ENCODE assay signal across 9 cellular contexts in genomic region chr16:70715113-70715711, GRCh38. TPM values are rescaled to one million over a fixed set of nuclear protein-coding genes. Genes with fewer than 3 reads are reported as not detected.
A peak's percentile ranks its signal among the peaks of the same experiment; 100 is the strongest.
DNase-seq lines count a peak whose midpoint lies in the region; ATAC-seq and TF ChIP-seq lines count a peak whose summit lies in the region.
"Had no signal": no experiment of that assay in that cellular context is flagged by ENCODE, and none has a peak within 500 bp of the region (broad histone marks: within the 10 kb centered on the region; RNA-seq: fewer than 3 reads in every experiment).

No MANE protein-coding gene starts in this region.

- H2AFZ ChIP-seq in smooth muscle cell (ENCODE audit: low read depth), result no peak overlapping the region

- H4K20me1 ChIP-seq in smooth muscle cell (ENCODE audit: low read depth), result no peaks in the 10 kb centered on the region

- no peak overlapping the region for H3K9ac ChIP-seq in smooth muscle cell (ENCODE audit: low read depth)

- peak in 1 of 2 donors; percentile 24 for TF ChIP-seq CTCF in right atrium auricular region (IDR thresholded peaks at IDR 0.05)
- TF ChIP-seq CTCF in smooth muscle cell (IDR thresholded peaks at IDR 0.05; ENCODE audit: borderline replicate concordance, insufficient read depth, poor library complexity, severe bottlenecking), result no peak

- no peaks in the 10 kb centered on the region for H3K36me3 ChIP-seq in right atrium auricular region
- no peaks in the 10 kb centered on the region for H3K36me3 ChIP-seq in smooth muscle cell (ENCODE audit: low read depth)

- H3K4me1 ChIP-seq in right atrium auricular region, result peaks cover 0 to 22% of the 10 kb centered on the region in 2 donors
- peaks cover 19% of the 10 kb centered on the region for H3K4me1 ChIP-seq in smooth muscle cell (ENCODE audit: low read depth)

- H3K4me3 ChIP-seq in right atrium auricular region (no peak overlapping the region), smooth muscle cell (no peak overlapping the region)

- DNase-seq in HPDE6-E6E7 (ENCODE audit: extremely low spot score), result peak; percentile 100
- peak; percentile 99 for DNase-seq in amniotic epithelial cell (ENCODE audit: low read depth)
- DNase-seq in right atrium auricular region (ENCODE audit: low spot score), result peak; percentile 94
- peak; percentile 71 for DNase-seq in smooth muscle cell (lab: John Stamatoyannopoulos, UW; ENCODE audit: unreplicated experiment)
- no peak for DNase-seq in NCI-H510A (lab: John Stamatoyannopoulos, UW)
- no peak for DNase-seq in LoVo (ENCODE audit: low spot score)

- ATAC-seq in GM21390 (IDR thresholded peaks at IDR 0.05; ENCODE audit: unreplicated experiment) (no peak), GM19397 (IDR thresholded peaks at IDR 0.05; ENCODE audit: unreplicated experiment) (no peak)

- peak overlapping the region; percentile 47 for H3K4me2 ChIP-seq in smooth muscle cell

- peak overlapping the region; percentile 60 to 65 for H3K27ac ChIP-seq in right atrium auricular region
- H3K27ac ChIP-seq in smooth muscle cell (ENCODE audit: low read depth), result peak overlapping the region; percentile 43
- H3K27ac ChIP-seq: neutrophil had no signal

- no peaks in the 10 kb centered on the region for H3K9me3 ChIP-seq in right atrium auricular region
- no peaks in the 10 kb centered on the region for H3K9me3 ChIP-seq in smooth muscle cell (replicated peaks; ENCODE audit: low read depth)
- H3K9me3 ChIP-seq: neutrophil had no signal

- no peaks in the 10 kb centered on the region for H3K79me2 ChIP-seq in smooth muscle cell (ENCODE audit: low read depth)

- H3K27me3 ChIP-seq in right atrium auricular region, result no peaks in the 10 kb centered on the region
- no peaks in the 10 kb centered on the region for H3K27me3 ChIP-seq in smooth muscle cell (ENCODE audit: low read depth)
- H3K27me3 ChIP-seq: neutrophil had no signal

- no peaks in the 10 kb centered on the region for H3F3A ChIP-seq in smooth muscle cell (ENCODE audit: low read depth)

- WGBS in smooth muscle cell (ENCODE audit: low lambda C conversion rate), result 57% methylated on average over 17 of the region's 17 CpGs

RNA-seq across cellular contexts. Expression of gene MTSS2, which starts 29.4 kb away (rescaled TPM):
- total RNA-seq in right atrium auricular region (10 to 100 TPM; 35.3 to 44.7 TPM), smooth muscle cell (19.5 and 27.1 TPM in 2 replicates)
- 4.2 and 8.7 TPM in 2 replicates for polyA plus RNA-seq in smooth muscle cell

Comparison
In these comparisons a context has a peak if more than half of its experiments do, and no peak if none do; other contexts are left out.
1. DNase-seq: peak in HPDE6-E6E7 (single experiment), amniotic epithelial cell (single experiment), right atrium auricular region (single experiment) and smooth muscle cell (single experiment); none in NCI-H510A (single experiment) and LoVo (single experiment).